ENCODE assay signal across 8 cellular contexts in the genomic region with DNA sequence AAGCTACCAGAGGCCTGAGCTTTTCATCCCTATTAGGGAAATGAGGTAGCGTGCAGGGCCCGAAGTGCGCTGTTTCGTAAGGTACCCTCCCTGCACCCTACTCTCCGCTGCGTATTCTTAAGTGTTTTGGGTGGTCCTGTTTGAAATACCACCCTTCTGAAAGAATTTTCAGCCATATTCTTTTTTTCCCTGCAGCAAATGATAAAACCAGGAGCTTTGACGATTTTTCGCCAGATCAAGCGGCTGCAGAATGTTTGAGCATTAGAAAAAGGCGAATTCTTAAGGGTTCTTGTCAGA. TPM values are rescaled to one million over a fixed set of nuclear protein-coding genes. Genes with fewer than 3 reads are reported as not detected.
A peak's percentile ranks its signal among the peaks of the same experiment; 100 is the strongest.
DNase-seq lines count a peak whose midpoint lies in the region; ATAC-seq, FAIRE-seq and TF ChIP-seq lines count a peak whose summit lies in the region.

No MANE protein-coding gene starts in this region.

- H3K4me1 ChIP-seq in A549 (peaks cover 20% of the 10 kb centered on the region), GM23338 (ENCODE audit: insufficient read depth) (peaks cover 25% of the 10 kb centered on the region)

- CTCF ChIA-PET in A549 (lab: Yijun Ruan, JAX), result interaction anchor here (0.8 to 3.3 kb wide), 8 partner anchors 13 to 101 kb away, joined by 3 to 12 read pairs (median 4); partner anchors contain the start of genes PHTF2 and TMEM60

- WGBS in A549 (ENCODE audit: missing lambda C conversion rate), result 2% methylated on average over 10 of the region's 10 CpGs

- H3K4me2 ChIP-seq in A549, result peak overlapping the region; percentile 94
- peak overlapping the region; percentile 93 for H3K4me2 ChIP-seq in GM23338

- POLR2A ChIA-PET in A549 (lab: Yijun Ruan, JAX), result interaction anchor here (1.0 kb wide), 1 partner anchor 8 kb away, joined by 3 read pairs; no protein-coding TSS in a partner anchor

- H2AFZ ChIP-seq in GM23338, result no peak overlapping the region

- peaks cover 10% of the 10 kb centered on the region for H3K36me3 Mint-ChIP-seq in GM23338 (ENCODE audit: low read depth)

- H3K27me3 Mint-ChIP-seq in GM23338 (ENCODE audit: insufficient read depth, low read depth, poor library complexity), result peaks cover 8% of the 10 kb centered on the region

- DNase-seq in A549 (ENCODE audit: low read depth in 1 of 2, low spot score in 1 of 2) (no peak), GM23338 (ENCODE audit: low spot score) (no peak), activated T-helper 1 cell treated with Interleukin-2 at 50 U/mL for 16 hours (ENCODE audit: low read depth) (peak; percentile 1), Right ventricle myocardium superior (peak; percentile 59), retinal pigment epithelial cell (ENCODE audit: low read depth) (no peak), Kasumi-1 (lab: John Stamatoyannopoulos, UW) (no peak), dermis blood vessel endothelial cell (no peak)

- H3K4me3 Mint-ChIP-seq in GM23338, result peak overlapping the region; percentile 99

- H3K27me3 ChIP-seq in GM23338 (ENCODE audit: insufficient read depth), result no peaks in the 10 kb centered on the region

- H3K9me3 ChIP-seq in A549, result no peaks in the 10 kb centered on the region

- H3K4me3 ChIP-seq in A549 (peak overlapping the region; percentile 88), GM23338 (peak overlapping the region; percentile 98), retinal pigment epithelial cell (ENCODE audit: low read length) (peak overlapping the region; percentile 81)

- TF ChIP-seq RAD21 in A549 (conservative IDR thresholded peaks at IDR 0.05 in 1 of 2, IDR thresholded peaks at IDR 0.05 in 1 of 2), result no peak

- peak overlapping the region; percentile 93; the same call in 1 of the 2 replicates for H3K27ac Mint-ChIP-seq in GM23338

- no peaks in the 10 kb centered on the region for H3K9me2 ChIP-seq in GM23338 (ENCODE audit: insufficient read depth)

- no peaks in the 10 kb centered on the region for H3F3A ChIP-seq in GM23338 (replicated peaks; ENCODE audit: low read depth)

- no peak for ATAC-seq in A549
- peak; percentile 33 for ATAC-seq in GM23338
- peak; percentile 51 for ATAC-seq in Right ventricle myocardium superior (ENCODE audit: poor library complexity)
- ATAC-seq in HG02588 (IDR thresholded peaks at IDR 0.05; ENCODE audit: unreplicated experiment), result no peak

- no peak for TF ChIP-seq CTCF in A549 (IDR thresholded peaks at IDR 0.05)
- TF ChIP-seq CTCF in GM23338 (conservative IDR thresholded peaks at IDR 0.05; ENCODE audit: low read depth in 2 of 2), result no peak
- TF ChIP-seq CTCF in retinal pigment epithelial cell (conservative IDR thresholded peaks at IDR 0.05; ENCODE audit: low read depth, low read length), result no peak

- peaks cover 17% of the 10 kb centered on the region for H4K20me1 ChIP-seq in GM23338 (replicated peaks; ENCODE audit: insufficient read depth)

- H3K9me3 Mint-ChIP-seq in GM23338, result no peaks in the 10 kb centered on the region

- peaks cover 94% of the 10 kb centered on the region for H3K79me2 ChIP-seq in GM23338 (replicated peaks; ENCODE audit: insufficient read depth)

- TF ChIP-seq EP300 in A549 (IDR thresholded peaks at IDR 0.05), result no peak

- intact Hi-C loops in Right ventricle myocardium superior (cut with DNase I), result loop anchor here (2.0 to 10.0 kb wide), 2 partner anchors 57 to 101 kb away; partner anchors contain the start of genes PHTF2 and TMEM60

- peaks cover 31% of the 10 kb centered on the region for H3K4me1 Mint-ChIP-seq in GM23338

- peak overlapping the region; percentile 93 for H3K27ac ChIP-seq in A549
- H3K27ac ChIP-seq in GM23338 (ENCODE audit: low read depth), result peak overlapping the region; percentile 56; the same call in 1 of the 2 replicates

- no peaks in the 10 kb centered on the region for H3K36me3 ChIP-seq in GM23338 (ENCODE audit: insufficient read depth)

- TF ChIP-seq POLR2A in A549 (IDR thresholded peaks at IDR 0.05; ENCODE audit: low read length), result no peak

- FAIRE-seq in A549 (lab: Jason Lieb, UNC), result no peak

TF ChIP-seq in A549, 52 proteins besides CTCF, POLR2A, EP300 and RAD21 (continues in another document):
- TF ChIP-seq ELK1 (IDR thresholded peaks at IDR 0.05; ENCODE audit: low read depth, low read length) (no peak), HOXB5 (CRISPR knock-in tag; IDR thresholded peaks at IDR 0.05) (no peak), EHF (CRISPR knock-in tag; IDR thresholded peaks at IDR 0.05) (no peak)
- TF ChIP-seq, protein P1, sequence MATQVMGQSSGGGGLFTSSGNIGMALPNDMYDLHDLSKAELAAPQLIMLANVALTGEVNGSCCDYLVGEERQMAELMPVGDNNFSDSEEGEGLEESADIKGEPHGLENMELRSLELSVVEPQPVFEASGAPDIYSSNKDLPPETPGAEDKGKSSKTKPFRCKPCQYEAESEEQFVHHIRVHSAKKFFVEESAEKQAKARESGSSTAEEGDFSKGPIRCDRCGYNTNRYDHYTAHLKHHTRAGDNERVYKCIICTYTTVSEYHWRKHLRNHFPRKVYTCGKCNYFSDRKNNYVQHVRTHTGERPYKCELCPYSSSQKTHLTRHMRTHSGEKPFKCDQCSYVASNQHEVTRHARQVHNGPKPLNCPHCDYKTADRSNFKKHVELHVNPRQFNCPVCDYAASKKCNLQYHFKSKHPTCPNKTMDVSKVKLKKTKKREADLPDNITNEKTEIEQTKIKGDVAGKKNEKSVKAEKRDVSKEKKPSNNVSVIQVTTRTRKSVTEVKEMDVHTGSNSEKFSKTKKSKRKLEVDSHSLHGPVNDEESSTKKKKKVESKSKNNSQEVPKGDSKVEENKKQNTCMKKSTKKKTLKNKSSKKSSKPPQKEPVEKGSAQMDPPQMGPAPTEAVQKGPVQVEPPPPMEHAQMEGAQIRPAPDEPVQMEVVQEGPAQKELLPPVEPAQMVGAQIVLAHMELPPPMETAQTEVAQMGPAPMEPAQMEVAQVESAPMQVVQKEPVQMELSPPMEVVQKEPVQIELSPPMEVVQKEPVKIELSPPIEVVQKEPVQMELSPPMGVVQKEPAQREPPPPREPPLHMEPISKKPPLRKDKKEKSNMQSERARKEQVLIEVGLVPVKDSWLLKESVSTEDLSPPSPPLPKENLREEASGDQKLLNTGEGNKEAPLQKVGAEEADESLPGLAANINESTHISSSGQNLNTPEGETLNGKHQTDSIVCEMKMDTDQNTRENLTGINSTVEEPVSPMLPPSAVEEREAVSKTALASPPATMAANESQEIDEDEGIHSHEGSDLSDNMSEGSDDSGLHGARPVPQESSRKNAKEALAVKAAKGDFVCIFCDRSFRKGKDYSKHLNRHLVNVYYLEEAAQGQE (IDR thresholded peaks at IDR 0.05), result no peak

TF ChIP-seq in GM23338, 12 proteins besides CTCF, POLR2A, EP300 and RAD21 (continues in another document):
- TF ChIP-seq EZH2 (IDR thresholded peaks at IDR 0.05; ENCODE audit: low read depth, unreplicated experiment) (no peak), JUNB (IDR thresholded peaks at IDR 0.05; ENCODE audit: unreplicated experiment) (no peak), STAT1 (IDR thresholded peaks at IDR 0.05; ENCODE audit: unreplicated experiment) (no peak), EZH2phosphoT487 (IDR thresholded peaks at IDR 0.05; ENCODE audit: unreplicated experiment) (no peak), CREB1 (CRISPR knock-in tag; IDR thresholded peaks at IDR 0.05; ENCODE audit: low read depth) (no peak), NANOG (IDR thresholded peaks at IDR 0.05; ENCODE audit: borderline replicate concordance) (no peak), ZNF114 (CRISPR knock-in tag; IDR thresholded peaks at IDR 0.05) (no peak), POLR2AphosphoS5 (IDR thresholded peaks at IDR 0.05; ENCODE audit: low read depth) (no peak)
- TF ChIP-seq, protein P1 (IDR thresholded peaks at IDR 0.05; ENCODE audit: unreplicated experiment), result no peak
- TF ChIP-seq, protein P2, sequence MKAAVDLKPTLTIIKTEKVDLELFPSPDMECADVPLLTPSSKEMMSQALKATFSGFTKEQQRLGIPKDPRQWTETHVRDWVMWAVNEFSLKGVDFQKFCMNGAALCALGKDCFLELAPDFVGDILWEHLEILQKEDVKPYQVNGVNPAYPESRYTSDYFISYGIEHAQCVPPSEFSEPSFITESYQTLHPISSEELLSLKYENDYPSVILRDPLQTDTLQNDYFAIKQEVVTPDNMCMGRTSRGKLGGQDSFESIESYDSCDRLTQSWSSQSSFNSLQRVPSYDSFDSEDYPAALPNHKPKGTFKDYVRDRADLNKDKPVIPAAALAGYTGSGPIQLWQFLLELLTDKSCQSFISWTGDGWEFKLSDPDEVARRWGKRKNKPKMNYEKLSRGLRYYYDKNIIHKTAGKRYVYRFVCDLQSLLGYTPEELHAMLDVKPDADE (IDR thresholded peaks at IDR 0.05), result no peak

RNA-seq across cellular contexts. Expression of gene RSBN1L, which starts 1.2 kb away (rescaled TPM):
- polyA plus RNA-seq in A549 (2011; rRNA removed) (10.5 and 13.0 TPM in 2 replicates), A549 (2017; fragmentation: RNase III; extraction: RNeasy Plus Mini Kit Qiagen cat#74134 plus additional on column Dnase treatment) (9.9 to 11.1 TPM (median 11.1 TPM) in 3 replicates), GM23338 (2016; fragmentation: Nextera tagmentation; extraction: Ambion mirVana) (7.7 and 9.7 TPM in 2 replicates)
- 2.5 and 2.9 TPM in 2 replicates for polyA plus RNA-seq in A549 (2012; cell fraction: cytosol; rRNA removed)
- 3.6 and 4.1 TPM in 2 replicates for polyA plus RNA-seq in A549 (2012; cell fraction: nucleus; rRNA removed)
- polyA minus RNA-seq in A549 (2011; rRNA and poly(A)+ RNA removed), result 10.8 and 17.3 TPM in 2 replicates
- total RNA-seq in GM23338 (2014; rRNA removed; shearing (Covaris generic)), result 19.7 and 20.0 TPM in 2 replicates
- total RNA-seq in Right ventricle myocardium superior (9.3 TPM), dermis blood vessel endothelial cell (22.0 and 24.7 TPM in 2 replicates)

Comparison
In these comparisons a context has a peak if more than half of its experiments do, and no peak if none do; other contexts are left out.
1. ATAC-seq: peak in GM23338 (single experiment) and Right ventricle myocardium superior (single experiment); none in A549 (0 of 2) and HG02588 (single experiment).
2. DNase-seq: peak in activated T-helper 1 cell treated with Interleukin-2 at 50 U/mL for 16 hours (single experiment) and Right ventricle myocardium superior (single experiment); none in A549 (0 of 2), GM23338 (single experiment), retinal pigment epithelial cell (single experiment), Kasumi-1 (0 of 2) and dermis blood vessel endothelial cell (single experiment).
3. Peak in every context shown above with its lines, with median percentiles within 50 percentile points of each other: H3K4me3 ChIP-seq.